20 cellular contexts compared by ENCODE assay signal in the genomic region with DNA sequence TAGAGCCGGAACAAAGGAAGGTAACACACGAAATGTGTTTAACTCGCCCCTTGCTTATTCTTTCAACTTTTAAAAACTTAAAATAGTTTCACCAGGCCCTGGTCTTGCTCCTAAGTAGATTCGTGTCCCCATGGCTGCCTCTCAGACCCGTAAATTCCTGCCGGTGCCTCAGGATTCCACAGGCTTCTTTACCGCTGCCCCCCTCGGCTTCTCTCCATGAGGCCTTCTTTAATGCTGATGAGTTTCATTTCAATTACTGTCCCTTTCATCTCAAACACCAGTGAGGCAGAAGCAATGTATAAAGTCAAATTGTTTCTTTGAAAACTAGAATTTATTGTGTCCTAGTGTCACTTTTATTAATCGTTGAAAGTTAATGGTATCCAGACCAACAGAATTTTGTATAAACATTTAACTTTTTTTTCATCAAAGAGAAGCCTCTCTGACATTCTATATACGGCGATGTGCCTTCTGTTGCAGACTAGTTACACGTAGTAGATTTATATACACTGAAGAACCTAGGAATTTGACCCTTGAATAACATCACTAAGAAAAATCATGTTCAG.
DNase-seq lines count a peak whose midpoint lies in the region; TF ChIP-seq lines count a peak whose summit lies in the region.
"Had no signal": no experiment of that assay in that cellular context is flagged by ENCODE, and none has a peak within 500 bp of the region (broad histone marks: within the 10 kb centered on the region; RNA-seq: fewer than 3 reads in every experiment).

No MANE protein-coding gene starts in this region.

- DNase-seq in esophagus muscularis mucosa (ENCODE audit: extremely low spot score) (no peak), left kidney (ENCODE audit: low read depth, low spot score) (peak; percentile 42), retina (peak; percentile 34), breast epithelium (ENCODE audit: low spot score in 2 of 2) (no peak), DMS53 (lab: John Stamatoyannopoulos, UW) (no peak), esophagus squamous epithelium (lab: John Stamatoyannopoulos, UW) (no peak), mesenteric fat pad (ENCODE audit: low spot score) (no peak)
- DNase-seq: CD4-positive, alpha-beta memory T cell; DMS79 treated with DMSO at 0.1 percent for 48 hours; GDM1; HFFc6; MG63; NCI-H1105 treated with DMSO at 0.1 percent for 48 hours; NCI-H1930; NCI-H2171; NCI-H446 treated with DMSO at 0.1 percent for 48 hours; NCI-H82 had no signal

- no peaks in the 10 kb centered on the region for H3K27me3 ChIP-seq in esophagus muscularis mucosa
- no peaks in the 10 kb centered on the region for H3K27me3 ChIP-seq in breast epithelium
- no peaks in the 10 kb centered on the region for H3K27me3 ChIP-seq in esophagus squamous epithelium
- H3K27me3 ChIP-seq: MG63 had no signal

- 51% methylated on average over 12 of the region's 12 CpGs for WGBS in esophagus muscularis mucosa
- 67 to 75% methylated on average over 12 of the region's 12 CpGs for WGBS in esophagus squamous epithelium, 2 donors

- H3K36me3 ChIP-seq in HEK293 (ENCODE audit: control insufficient read depth in 2 of 2, insufficient read depth in 1 of 2, low read length in 2 of 2): no peaks in the 10 kb centered on the region
- H3K36me3 ChIP-seq in esophagus muscularis mucosa: no peaks in the 10 kb centered on the region
- H3K36me3 ChIP-seq in breast epithelium: no peaks in the 10 kb centered on the region
- no peaks in the 10 kb centered on the region for H3K36me3 ChIP-seq in esophagus squamous epithelium
- H3K36me3 ChIP-seq: MG63 had no signal

- no peaks in the 10 kb centered on the region for H3K9me3 ChIP-seq in HEK293 (ENCODE audit: control insufficient read depth, insufficient read depth, low read depth, low read length)
- H3K9me3 ChIP-seq in esophagus muscularis mucosa: no peaks in the 10 kb centered on the region
- peaks cover 0 to 3% of the 10 kb centered on the region in 2 donors for H3K9me3 ChIP-seq in breast epithelium
- H3K9me3 ChIP-seq in esophagus squamous epithelium: no peaks in the 10 kb centered on the region

- H3K27ac ChIP-seq in HEK293 (ENCODE audit: extremely low read depth, low read depth, low read length): no peak overlapping the region
- H3K27ac ChIP-seq in esophagus muscularis mucosa (replicated peaks in 1 of 4): peak overlapping the region in 3 of 4 donors; percentile 26 to 64 (median 29)
- no peak overlapping the region for H3K27ac ChIP-seq in breast epithelium
- H3K27ac ChIP-seq in esophagus squamous epithelium: no peak overlapping the region
- H3K27ac ChIP-seq: HL-60, KMS-11 had no signal

- H3K4me3 ChIP-seq in HEK293 (ENCODE audit: low read depth, low read length): no peak overlapping the region
- H3K4me3 ChIP-seq in esophagus muscularis mucosa: no peak overlapping the region
- no peak overlapping the region for H3K4me3 ChIP-seq in breast epithelium
- H3K4me3 ChIP-seq in esophagus squamous epithelium: no peak overlapping the region
- H3K4me3 ChIP-seq: MG63 had no signal

- no peaks in the 10 kb centered on the region for H3K4me1 ChIP-seq in HEK293 (ENCODE audit: control insufficient read depth, insufficient read depth, low read length)
- peaks cover 0 to 32% (median 27%) of the 10 kb centered on the region in 4 donors for H3K4me1 ChIP-seq in esophagus muscularis mucosa
- no peaks in the 10 kb centered on the region for H3K4me1 ChIP-seq in breast epithelium
- H3K4me1 ChIP-seq in esophagus squamous epithelium: peaks cover 0 to 9% (median 0%) of the 10 kb centered on the region in 3 donors

- TF ChIP-seq POLR2A in esophagus muscularis mucosa (IDR thresholded peaks at IDR 0.05; ENCODE audit: low read depth) (no peak), breast epithelium (IDR thresholded peaks at IDR 0.05) (no peak), esophagus squamous epithelium (IDR thresholded peaks at IDR 0.05) (no peak)

- TF ChIP-seq CTCF in HEK293 (tag by site-specific recombination; IDR thresholded peaks at IDR 0.05) (no peak), esophagus muscularis mucosa (IDR thresholded peaks at IDR 0.05) (no peak), breast epithelium (IDR thresholded peaks at IDR 0.05) (no peak), esophagus squamous epithelium (IDR thresholded peaks at IDR 0.05) (no peak)

- intact Hi-C loops in esophagus muscularis mucosa (cut with DNase I): no loop called here
- intact Hi-C loops in breast epithelium (cut with DNase I; ENCODE audit: low total_unique reads): no loop called here
- intact Hi-C loops in esophagus squamous epithelium (cut with DNase I): no loop called here

- POLR2A ChIA-PET in HEK293 (lab: Yijun Ruan, JAX): no interaction called here

- CTCF ChIA-PET in HEK293 (lab: Yijun Ruan, JAX): no interaction called here

- no peak for TF ChIP-seq EP300 in esophagus muscularis mucosa (IDR thresholded peaks at IDR 0.05)

TF ChIP-seq in HEK293, 187 proteins besides CTCF, POLR2A, EP300 and RAD21:
- TF ChIP-seq ZNF157 (tag by site-specific recombination; IDR thresholded peaks at IDR 0.05) (no peak), GLIS1 (tag by site-specific recombination; IDR thresholded peaks at IDR 0.05) (peak; percentile 24; the same call in 1 of the 2 replicates), ZNF501 (tag by site-specific recombination; IDR thresholded peaks at IDR 0.05) (no peak), ZNF132 (tag by site-specific recombination; IDR thresholded peaks at IDR 0.05; ENCODE audit: borderline replicate concordance) (no peak)

Comparison
In these comparisons a context has a peak if more than half of its experiments do, and no peak if none do; other contexts are left out.
1. H3K27ac ChIP-seq: peak in esophagus muscularis mucosa (3 of 4); none in HEK293 (single experiment), breast epithelium (0 of 2) and esophagus squamous epithelium (0 of 4).
2. DNase-seq: peak in left kidney (single experiment) and retina (single experiment); none in esophagus muscularis mucosa (single experiment), breast epithelium (0 of 2), DMS53 (single experiment), esophagus squamous epithelium (single experiment) and mesenteric fat pad (single experiment).